In the genomic region with DNA sequence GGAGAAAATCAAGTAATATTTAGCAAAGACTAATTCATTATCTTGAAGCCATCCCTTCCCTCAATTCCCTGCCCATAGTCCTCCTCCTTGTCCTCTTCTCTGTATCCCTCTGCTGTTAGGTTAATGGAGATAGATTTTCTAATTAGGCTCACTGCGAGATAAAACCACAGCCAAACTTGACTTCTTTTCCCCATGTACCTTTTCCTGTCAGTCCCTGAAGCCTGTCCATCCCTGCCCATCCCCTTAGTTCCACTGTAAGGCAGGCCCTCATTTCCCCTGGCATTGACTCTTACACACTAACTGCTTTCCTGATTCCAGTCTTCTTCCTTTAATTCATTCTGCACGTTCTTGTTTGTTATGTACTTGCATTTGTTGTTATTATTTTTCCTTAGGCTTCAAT, we compare ENCODE assay signal across 17 cellular contexts. TPM values are rescaled to one million over a fixed set of nuclear protein-coding genes. Genes with fewer than 3 reads are reported as not detected.
DNase-seq lines count a peak whose midpoint lies in the region; ATAC-seq, FAIRE-seq and TF ChIP-seq lines count a peak whose summit lies in the region.
"Had no signal": no experiment of that assay in that cellular context is flagged by ENCODE, and none has a peak within 500 bp of the region (broad histone marks: within the 10 kb centered on the region; RNA-seq: fewer than 3 reads in every experiment).

No MANE protein-coding gene starts in this region.

- no peak for FAIRE-seq in kidney (lab: Jason Lieb, UNC)

- H3K4me2 ChIP-seq in SU-DHL-6 (ENCODE audit: low read depth, low read length, poor library complexity, severe bottlenecking) = peak overlapping the region; percentile 70

- TF ChIP-seq CTCF in CD14-positive monocyte (IDR thresholded peaks at IDR 0.05) (no peak), SU-DHL-6 (IDR thresholded peaks at IDR 0.05; ENCODE audit: insufficient read depth, low read length, poor library complexity, severe bottlenecking) (no peak), kidney (IDR thresholded peaks at IDR 0.05; ENCODE audit: borderline replicate concordance, extremely low read depth, insufficient read depth) (no peak)

- no peaks in the 10 kb centered on the region for H3K9me3 Mint-ChIP-seq in CD14-positive monocyte
- H3K9me3 Mint-ChIP-seq: activated naive CD8-positive, alpha-beta T cell treated with anti-CD3 and anti-CD28 coated beads, Interleukin-2, amount 10 ng/mL, durations not matched to agents 7 days and 5 days had no signal

- intact Hi-C loops in CD14-positive monocyte (cut with micrococcal nuclease) = loop anchor here (2.0 to 10.0 kb wide), 3 partner anchors 13 to 79 kb away; no protein-coding TSS in a partner anchor
- intact Hi-C loops in kidney (cut with DNase I) = no loop called here

- ATAC-seq in HG03045 (IDR thresholded peaks at IDR 0.05; ENCODE audit: unreplicated experiment) = no peak
- ATAC-seq: foreskin keratinocyte had no signal

- peaks cover 69% of the 10 kb centered on the region for H3K4me1 Mint-ChIP-seq in CD14-positive monocyte
- H3K4me1 Mint-ChIP-seq: CD4-positive, CD25-positive, alpha-beta regulatory T cell had no signal

- H3K4me3 ChIP-seq in SU-DHL-6 (ENCODE audit: insufficient read depth, low read length, poor library complexity, severe bottlenecking) (peak overlapping the region; percentile 54), kidney (ENCODE audit: low read length in 2 of 2) (peak overlapping the region; percentile 66 to 67), skeletal muscle tissue (ENCODE audit: low read length in 3 of 3) (peak overlapping the region; percentile 24 to 74 (median 34))

- H3K79me2 ChIP-seq in SU-DHL-6 (ENCODE audit: insufficient read depth, low read length) = no peaks in the 10 kb centered on the region

- no peaks in the 10 kb centered on the region for H3K27me3 Mint-ChIP-seq in CD14-positive monocyte (ENCODE audit: low read depth in 3 of 3)
- H3K27me3 Mint-ChIP-seq: CD4-positive, CD25-positive, alpha-beta regulatory T cell had no signal

- no peaks in the 10 kb centered on the region for H3K27me3 ChIP-seq in SU-DHL-6 (ENCODE audit: low read length)
- no peaks in the 10 kb centered on the region for H3K27me3 ChIP-seq in skeletal muscle tissue (ENCODE audit: control insufficient read depth in 3 of 3, insufficient read depth in 3 of 3, low read length in 3 of 3)
- H3K27me3 ChIP-seq: foreskin keratinocyte had no signal

- no peaks in the 10 kb centered on the region for H3K36me3 ChIP-seq in SU-DHL-6 (ENCODE audit: low read length)
- no peaks in the 10 kb centered on the region for H3K36me3 ChIP-seq in kidney (ENCODE audit: control insufficient read depth in 1 of 2, insufficient read depth in 2 of 2, low read length in 2 of 2)
- peaks cover 0 to 4% (median 0%) of the 10 kb centered on the region in 3 donors for H3K36me3 ChIP-seq in skeletal muscle tissue (ENCODE audit: control insufficient read depth in 3 of 3, insufficient read depth in 3 of 3, low read length in 3 of 3)

- H3K9ac ChIP-seq in SU-DHL-6 (ENCODE audit: low read length) = no peak overlapping the region
- peak overlapping the region; percentile 31 to 76 for H3K9ac ChIP-seq in kidney (ENCODE audit: low read length in 2 of 2)
- H3K9ac ChIP-seq in skeletal muscle tissue (ENCODE audit: low read depth in 1 of 3, low read length in 3 of 3) = peak overlapping the region in 2 of 3 donors; percentile 67 to 79

- no peak overlapping the region for H2AFZ ChIP-seq in SU-DHL-6 (ENCODE audit: low read depth, low read length, severe bottlenecking)

- H4K20me1 ChIP-seq in SU-DHL-6 (ENCODE audit: low read depth, low read length) = no peaks in the 10 kb centered on the region

- no peaks in the 10 kb centered on the region for H3K4me1 ChIP-seq in kidney (ENCODE audit: control insufficient read depth in 1 of 2, insufficient read depth in 1 of 2, low read depth in 1 of 2, low read length in 2 of 2)
- peaks cover 0 to 7% (median 5%) of the 10 kb centered on the region in 3 donors for H3K4me1 ChIP-seq in skeletal muscle tissue (ENCODE audit: control insufficient read depth in 3 of 3, insufficient read depth in 3 of 3, low read length in 3 of 3)
- H3K4me1 ChIP-seq: foreskin keratinocyte had no signal

- DNase-seq in CD14-positive monocyte (ENCODE audit: low spot score) = no peak
- DNase-seq in kidney = no peak
- DNase-seq in amygdala (lab: John Stamatoyannopoulos, UW) = no peak
- no peak for DNase-seq in HPDE6-E6E7 (ENCODE audit: extremely low spot score)
- no peak for DNase-seq in superior temporal gyrus (ENCODE audit: extremely low spot score)
- DNase-seq: activated CD4-positive, alpha-beta T cell treated with anti-CD3 and anti-CD28 coated beads, Interleukin-2, amount 50 U/mL, for 48 hours; activated naive CD8-positive, alpha-beta T cell treated with anti-CD3 and anti-CD28 coated beads, Interleukin-2, amount 10 ng/mL, durations not matched to agents 7 days and 5 days; CD4-positive, CD25-positive, alpha-beta regulatory T cell; foreskin keratinocyte; mesendoderm; NCI-H1048; NCI-H748 treated with DMSO at 0.1 percent for 48 hours; stimulated activated CD4-positive, alpha-beta T cell treated with anti-CD3 and anti-CD28 coated beads, Interleukin-2, amount 100 ng/mL, for 24 hours; trophoblast cell had no signal

- no peak overlapping the region for H3K27ac ChIP-seq in SU-DHL-6 (ENCODE audit: low read depth, low read length)
- peak overlapping the region; percentile 16 to 79 for H3K27ac ChIP-seq in kidney (ENCODE audit: low read depth in 2 of 2, low read length in 2 of 2)
- peak overlapping the region; percentile 78 for H3K27ac ChIP-seq in skeletal muscle tissue (ENCODE audit: low read depth, low read length)
- H3K27ac ChIP-seq: foreskin keratinocyte had no signal

- H3K9me3 ChIP-seq in SU-DHL-6 (ENCODE audit: insufficient read depth, low read length) = no peaks in the 10 kb centered on the region
- H3K9me3 ChIP-seq in kidney (ENCODE audit: control insufficient read depth in 1 of 2, low read length in 2 of 2) = no peaks in the 10 kb centered on the region
- H3K9me3 ChIP-seq in skeletal muscle tissue (ENCODE audit: control insufficient read depth in 3 of 3, low read length in 3 of 3) = no peaks in the 10 kb centered on the region

- no peaks in the 10 kb centered on the region for H3K9me2 ChIP-seq in SU-DHL-6 (replicated peaks; ENCODE audit: insufficient read depth, low read length)

- peak overlapping the region; percentile 90 to 98 (median 98) for H3K27ac Mint-ChIP-seq in CD14-positive monocyte
- H3K27ac Mint-ChIP-seq: activated naive CD8-positive, alpha-beta T cell treated with anti-CD3 and anti-CD28 coated beads, Interleukin-2, amount 10 ng/mL, durations not matched to agents 7 days and 5 days; CD4-positive, CD25-positive, alpha-beta regulatory T cell had no signal

- no peaks in the 10 kb centered on the region for H3F3A ChIP-seq in SU-DHL-6 (ENCODE audit: insufficient read depth)

- H3K4me3 Mint-ChIP-seq in CD14-positive monocyte = peak overlapping the region; percentile 96 to 99
- H3K4me3 Mint-ChIP-seq: activated naive CD8-positive, alpha-beta T cell treated with anti-CD3 and anti-CD28 coated beads, Interleukin-2, amount 10 ng/mL, durations not matched to agents 7 days and 5 days; CD4-positive, CD25-positive, alpha-beta regulatory T cell had no signal

- peaks cover 42 to 45% of the 10 kb centered on the region in 2 donors for H3K36me3 Mint-ChIP-seq in CD14-positive monocyte
- H3K36me3 Mint-ChIP-seq: activated naive CD8-positive, alpha-beta T cell treated with anti-CD3 and anti-CD28 coated beads, Interleukin-2, amount 10 ng/mL, durations not matched to agents 7 days and 5 days; CD4-positive, CD25-positive, alpha-beta regulatory T cell had no signal

RNA-seq across cellular contexts. Expression of gene TLR4, which starts 1.2 kb away (rescaled TPM):
- polyA plus RNA-seq in CD14-positive monocyte (100 to 1,000 TPM; 174 to 214 TPM), kidney (ENCODE audit: insufficient read depth, low read depth, low replicate concordance) (5.8 TPM)
- total RNA-seq in kidney (33.4 TPM), skeletal muscle tissue (8.9 TPM)
- total RNA-seq: foreskin keratinocyte had no signal
- polyA plus RNA-seq: foreskin keratinocyte had no signal
